Comparison of ENCODE assay signal across 21 cellular contexts in the genomic region with DNA sequence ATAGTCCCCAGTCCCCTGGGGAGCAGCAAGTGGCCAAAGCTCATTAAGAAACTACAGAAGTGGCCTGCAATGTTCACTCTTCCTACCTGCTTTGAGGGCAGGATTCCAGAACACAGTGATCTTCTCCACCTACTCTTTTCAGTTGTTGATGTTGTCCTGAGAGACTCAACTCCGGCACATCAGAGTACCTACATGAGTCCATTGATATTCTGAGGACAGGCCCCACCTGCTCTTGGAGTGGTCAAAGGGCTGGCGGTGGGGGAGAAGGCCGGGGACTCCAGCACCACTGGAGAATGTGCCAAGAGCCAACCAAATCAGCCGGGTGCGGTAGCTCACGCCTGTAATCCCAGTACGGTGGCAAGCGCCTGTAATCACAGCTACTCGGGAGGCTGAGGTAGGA. TPM values are rescaled to one million over a fixed set of nuclear protein-coding genes. Genes with fewer than 3 reads are reported as not detected.
DNase-seq lines count a peak whose midpoint lies in the region; ATAC-seq, FAIRE-seq and TF ChIP-seq lines count a peak whose summit lies in the region.
"Had no signal": no experiment of that assay in that cellular context is flagged by ENCODE, and none has a peak within 500 bp of the region (broad histone marks: within the 10 kb centered on the region; RNA-seq: fewer than 3 reads in every experiment).

No MANE protein-coding gene starts in this region.

- H3K9me2 ChIP-seq in GM23338 (ENCODE audit: insufficient read depth), result no peaks in the 10 kb centered on the region

- H2AFZ ChIP-seq in GM23338 (no peak overlapping the region), astrocyte (ENCODE audit: low read depth, low read length) (no peak overlapping the region)
- H2AFZ ChIP-seq: GM23248 had no signal

- FAIRE-seq in astrocyte (lab: Jason Lieb, UNC), result peak; percentile 5
- FAIRE-seq: A204.1, GM12878, GM19239, H54 had no signal

- intact Hi-C loops in activated T-helper 1 cell treated with anti-CD3 and anti-CD28 coated beads, Interleukin-12 subunit alpha, Interleukin-12 subunit beta, Interleukin-2, Interleukin-4 antibody, amounts not matched to agents 30 ng/mL and 10 ng/mL and 1 ng/mL, durations not matched to agents 14 hours and 24 hours and 36 hours (cut with micrococcal nuclease), result no loop called here

- H4K20me1 ChIP-seq in GM23338 (replicated peaks; ENCODE audit: insufficient read depth), result no peaks in the 10 kb centered on the region
- H4K20me1 ChIP-seq in astrocyte (ENCODE audit: insufficient read depth, low read length), result no peaks in the 10 kb centered on the region

- H3K27ac Mint-ChIP-seq in GM23338 (0 out of 2 replicates have a peak overlapping the region, but pooled peaks have one; percentile 58), astrocyte (ENCODE audit: unreplicated experiment) (no peak overlapping the region)
- no peak overlapping the region for H3K27ac Mint-ChIP-seq in activated T-helper 1 cell treated with anti-CD3 and anti-CD28 coated beads, Interleukin-12 subunit alpha, Interleukin-12 subunit beta, Interleukin-2, Interleukin-4 antibody, amounts not matched to agents 30 ng/mL and 10 ng/mL and 1 ng/mL, durations not matched to agents 14 hours and 24 hours and 36 hours
- H3K27ac Mint-ChIP-seq: CD4-positive, CD25-positive, alpha-beta regulatory T cell; CD8-positive, alpha-beta memory T cell had no signal

- H3K4me3 Mint-ChIP-seq in GM23338 (no peak overlapping the region), astrocyte (ENCODE audit: unreplicated experiment) (no peak overlapping the region)
- H3K4me3 Mint-ChIP-seq in activated T-helper 1 cell treated with anti-CD3 and anti-CD28 coated beads, Interleukin-12 subunit alpha, Interleukin-12 subunit beta, Interleukin-2, Interleukin-4 antibody, amounts not matched to agents 30 ng/mL and 10 ng/mL and 1 ng/mL, durations not matched to agents 14 hours and 24 hours and 36 hours, result no peak overlapping the region
- H3K4me3 Mint-ChIP-seq: CD4-positive, CD25-positive, alpha-beta regulatory T cell; CD8-positive, alpha-beta memory T cell had no signal

- WGBS in HUES64, result 38% methylated on average over 8 of the region's 9 CpGs

- H3K9me3 Mint-ChIP-seq in GM23338, result no peaks in the 10 kb centered on the region
- H3K9me3 Mint-ChIP-seq in astrocyte (ENCODE audit: unreplicated experiment), result no peaks in the 10 kb centered on the region
- H3K9me3 Mint-ChIP-seq in activated T-helper 1 cell treated with anti-CD3 and anti-CD28 coated beads, Interleukin-12 subunit alpha, Interleukin-12 subunit beta, Interleukin-2, Interleukin-4 antibody, amounts not matched to agents 30 ng/mL and 10 ng/mL and 1 ng/mL, durations not matched to agents 14 hours and 24 hours and 36 hours, result no peaks in the 10 kb centered on the region
- H3K9me3 Mint-ChIP-seq: CD4-positive, CD25-positive, alpha-beta regulatory T cell; CD8-positive, alpha-beta memory T cell had no signal

- H3K4me1 ChIP-seq in GM23338 (ENCODE audit: insufficient read depth) (no peaks in the 10 kb centered on the region; the same call in 1 of the 2 replicates), HUES64 (ENCODE audit: insufficient read depth, low read length) (peaks cover 3% of the 10 kb centered on the region; the same call in 1 of the 2 replicates), astrocyte (ENCODE audit: insufficient read depth, low read length) (peaks cover 5% of the 10 kb centered on the region)
- H3K4me1 ChIP-seq: BE2C had no signal

- H3K4me1 Mint-ChIP-seq in GM23338 (peaks cover 17% of the 10 kb centered on the region), astrocyte (ENCODE audit: low read depth, unreplicated experiment) (peaks cover 7% of the 10 kb centered on the region)
- H3K4me1 Mint-ChIP-seq in activated T-helper 1 cell treated with anti-CD3 and anti-CD28 coated beads, Interleukin-12 subunit alpha, Interleukin-12 subunit beta, Interleukin-2, Interleukin-4 antibody, amounts not matched to agents 30 ng/mL and 10 ng/mL and 1 ng/mL, durations not matched to agents 14 hours and 24 hours and 36 hours (ENCODE audit: low read depth), result no peaks in the 10 kb centered on the region
- H3K4me1 Mint-ChIP-seq: CD8-positive, alpha-beta memory T cell had no signal

- DNase-seq in GM23338 (ENCODE audit: low spot score) (no peak), astrocyte (ENCODE audit: low read depth) (no peak)
- no peak for DNase-seq in activated T-helper 1 cell treated with anti-CD3 and anti-CD28 coated beads, Interleukin-12 subunit alpha, Interleukin-12 subunit beta, Interleukin-2, Interleukin-4 antibody, amounts not matched to agents 30 ng/mL and 10 ng/mL and 1 ng/mL, durations not matched to agents 14 hours and 24 hours and 36 hours (ENCODE audit: low spot score)
- no peak for DNase-seq in activated CD4-positive, alpha-beta T cell treated with anti-CD3 and anti-CD28 coated beads for 48 hours
- DNase-seq: ACHN; BE2C; C1 segment of cervical spinal cord; CD4-positive, CD25-positive, alpha-beta regulatory T cell; CD8-positive, alpha-beta memory T cell; COR-L47; DMS79 treated with DMSO at 0.1 percent for 48 hours; GM23248 had no signal

- H3K4me2 ChIP-seq in GM23338 (no peak overlapping the region), astrocyte (ENCODE audit: low read length) (no peak overlapping the region)
- H3K4me2 ChIP-seq: KMS-11 had no signal

- H3K4me3 ChIP-seq in GM23338 (no peak overlapping the region), HUES64 (ENCODE audit: low read length) (no peak overlapping the region), astrocyte (ENCODE audit: insufficient read depth, low read depth, low read length) (no peak overlapping the region)
- H3K4me3 ChIP-seq: GM12878, GM23248 had no signal

- no peaks in the 10 kb centered on the region for H3F3A ChIP-seq in GM23338 (replicated peaks; ENCODE audit: low read depth)

- no peak for TF ChIP-seq CTCF in GM23338 (conservative IDR thresholded peaks at IDR 0.05; ENCODE audit: low read depth in 2 of 2)
- no peak for TF ChIP-seq CTCF in astrocyte (IDR thresholded peaks at IDR 0.05; ENCODE audit: insufficient read depth, low read depth, low read length)

- H3K27me3 ChIP-seq in GM23338 (ENCODE audit: insufficient read depth) (no peaks in the 10 kb centered on the region), HUES64 (ENCODE audit: insufficient read depth, low read length) (no peaks in the 10 kb centered on the region), astrocyte (ENCODE audit: insufficient read depth, low read length) (no peaks in the 10 kb centered on the region)
- H3K27me3 ChIP-seq: BE2C had no signal

- H3K27ac ChIP-seq in GM23338 (ENCODE audit: low read depth) (no peak overlapping the region), HUES64 (ENCODE audit: low read depth, low read length) (peak overlapping the region; percentile 41; the same call in 1 of the 2 replicates), astrocyte (ENCODE audit: low read depth, low read length) (no peak overlapping the region)
- H3K27ac ChIP-seq: GM23248, KMS-11 had no signal

- H3K36me3 ChIP-seq in GM23338 (ENCODE audit: insufficient read depth) (no peaks in the 10 kb centered on the region), HUES64 (ENCODE audit: insufficient read depth, low read length) (no peaks in the 10 kb centered on the region), astrocyte (ENCODE audit: insufficient read depth, low read length) (no peaks in the 10 kb centered on the region)
- H3K36me3 ChIP-seq: BE2C had no signal

- H3K79me2 ChIP-seq in GM23338 (replicated peaks; ENCODE audit: insufficient read depth), result no peaks in the 10 kb centered on the region
- H3K79me2 ChIP-seq in astrocyte (ENCODE audit: insufficient read depth, low read length), result no peaks in the 10 kb centered on the region

- H3K36me3 Mint-ChIP-seq in GM23338 (ENCODE audit: low read depth) (no peaks in the 10 kb centered on the region), astrocyte (ENCODE audit: low read depth, unreplicated experiment) (no peaks in the 10 kb centered on the region)
- no peaks in the 10 kb centered on the region for H3K36me3 Mint-ChIP-seq in activated T-helper 1 cell treated with anti-CD3 and anti-CD28 coated beads, Interleukin-12 subunit alpha, Interleukin-12 subunit beta, Interleukin-2, Interleukin-4 antibody, amounts not matched to agents 30 ng/mL and 10 ng/mL and 1 ng/mL, durations not matched to agents 14 hours and 24 hours and 36 hours (ENCODE audit: low read depth)
- H3K36me3 Mint-ChIP-seq: CD4-positive, CD25-positive, alpha-beta regulatory T cell; CD8-positive, alpha-beta memory T cell had no signal

- H3K27me3 Mint-ChIP-seq in GM23338 (ENCODE audit: insufficient read depth, low read depth, poor library complexity) (peaks cover 2% of the 10 kb centered on the region), astrocyte (ENCODE audit: low read depth, unreplicated experiment) (peaks cover 2% of the 10 kb centered on the region)
- peaks cover 1% of the 10 kb centered on the region for H3K27me3 Mint-ChIP-seq in activated T-helper 1 cell treated with anti-CD3 and anti-CD28 coated beads, Interleukin-12 subunit alpha, Interleukin-12 subunit beta, Interleukin-2, Interleukin-4 antibody, amounts not matched to agents 30 ng/mL and 10 ng/mL and 1 ng/mL, durations not matched to agents 14 hours and 24 hours and 36 hours (ENCODE audit: insufficient read depth)
- H3K27me3 Mint-ChIP-seq: CD4-positive, CD25-positive, alpha-beta regulatory T cell had no signal

- H3K9ac ChIP-seq in HUES64 (ENCODE audit: low read depth, low read length) (no peak overlapping the region), astrocyte (ENCODE audit: low read length) (no peak overlapping the region)
- H3K9ac ChIP-seq: GM23248, KMS-11 had no signal

- ATAC-seq in GM23338 (peak; percentile 76), SK-N-SH treated with all-trans-retinoic acid at 6 μM for 48 hours (no peak), GM18498 (IDR thresholded peaks at IDR 0.05; ENCODE audit: unreplicated experiment) (no peak)
- ATAC-seq: GM12878, HCT116 had no signal

- H3K9me3 ChIP-seq in HUES64 (ENCODE audit: insufficient read depth, low read depth, low read length) (no peaks in the 10 kb centered on the region), astrocyte (ENCODE audit: insufficient read depth, low read depth, low read length) (no peaks in the 10 kb centered on the region)
- H3K9me3 ChIP-seq: BE2C had no signal

TF ChIP-seq in SK-N-SH treated with all-trans-retinoic acid at 6 μM for 48 hours, 23 proteins besides CTCF, POLR2A, EP300 and RAD21:
- TF ChIP-seq ZNF8 (CRISPR knock-in tag; IDR thresholded peaks at IDR 0.05), result no peak
TF ChIP-seq in SK-N-SH treated with all-trans-retinoic acid at 6 μM for 48 hours: peak in this region for 0.

RNA-seq across cellular contexts. Expression of a gene that starts 29.8 kb away (rescaled TPM):
- 239 and 272 TPM in 2 replicates for total RNA-seq in GM23338 (2014; rRNA removed; shearing (Covaris generic))
- 55.6 and 68.1 TPM in 2 replicates for polyA plus RNA-seq in GM23338 (2016; fragmentation: Nextera tagmentation; extraction: Ambion mirVana)
- polyA plus RNA-seq in HUES64 (2013, experiment 1 of 2), result 156 TPM
- 143 TPM for polyA plus RNA-seq in HUES64 (2013, experiment 2 of 2)
- total RNA-seq in astrocyte, result 204 and 242 TPM in 2 replicates
- total RNA-seq in activated T-helper 1 cell treated with anti-CD3 and anti-CD28 coated beads, Interleukin-12 subunit alpha, Interleukin-12 subunit beta, Interleukin-2, Interleukin-4 antibody, amounts not matched to agents 30 ng/mL and 10 ng/mL and 1 ng/mL, durations not matched to agents 14 hours and 24 hours and 36 hours, result 312 and 337 TPM in 2 replicates
